ENCODE assay signal across 1 cellular context in the genomic region with DNA sequence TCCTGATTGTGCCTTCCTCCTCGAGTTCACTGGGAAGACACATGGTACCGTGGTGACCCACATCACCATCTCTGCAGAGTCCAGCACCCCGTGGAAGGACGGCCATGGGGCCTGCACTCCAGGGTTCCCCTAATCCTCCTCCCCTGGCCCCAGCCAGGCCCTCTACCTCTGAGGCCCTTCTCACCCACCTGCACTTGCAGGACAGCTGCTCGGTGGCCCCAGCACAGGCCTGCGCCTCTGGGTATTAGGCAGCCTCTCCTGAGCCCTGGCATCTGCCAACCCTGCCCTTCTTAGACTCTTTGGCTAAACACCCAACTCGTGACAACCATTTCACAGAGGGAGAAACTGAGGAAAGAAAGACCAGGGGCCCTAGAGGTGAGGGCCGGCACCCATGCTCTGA.
TF ChIP-seq lines count a peak whose summit lies in the region.

No MANE protein-coding gene starts in this region.

TF ChIP-seq in H1, 55 proteins besides CTCF, POLR2A, EP300 and RAD21:
- TF ChIP-seq ASH2L (IDR thresholded peaks at IDR 0.05; ENCODE audit: low read length) (no peak), JUN (IDR thresholded peaks at IDR 0.05; ENCODE audit: low read depth, low read length) (no peak), ZNF274 (IDR thresholded peaks at IDR 0.05; ENCODE audit: borderline replicate concordance, extremely low read depth, low read length) (no peak), SP1 (IDR thresholded peaks at IDR 0.05; ENCODE audit: low read depth, low read length) (no peak), BRCA1 (IDR thresholded peaks at IDR 0.05; ENCODE audit: low read depth, low read length) (no peak), EZH2 (IDR thresholded peaks at IDR 0.05; ENCODE audit: low read depth, low read length, severe bottlenecking) (no peak), CHD2 (IDR thresholded peaks at IDR 0.05; ENCODE audit: low read length) (no peak), HDAC2 (IDR thresholded peaks at IDR 0.05; ENCODE audit: borderline replicate concordance in 1 of 2, low read depth in 2 of 2, low read length in 2 of 2) (no peak), EGR1 (IDR thresholded peaks at IDR 0.05; ENCODE audit: borderline replicate concordance, low read depth, low read length) (no peak), FOSL1 (IDR thresholded peaks at IDR 0.05; ENCODE audit: insufficient read depth, low read depth, low read length) (no peak), GABPA (IDR thresholded peaks at IDR 0.05; ENCODE audit: borderline replicate concordance, insufficient read depth, low read length) (no peak), RFX5 (IDR thresholded peaks at IDR 0.05; ENCODE audit: borderline replicate concordance, low read depth, low read length) (no peak), SIX5 (IDR thresholded peaks at IDR 0.05; ENCODE audit: low read depth, low read length) (no peak), SP2 (IDR thresholded peaks at IDR 0.05; ENCODE audit: low read length) (no peak), HDAC6 (IDR thresholded peaks at IDR 0.05; ENCODE audit: low read depth, low read length) (no peak), SP4 (IDR thresholded peaks at IDR 0.05; ENCODE audit: low read length) (no peak), CBX5 (IDR thresholded peaks at IDR 0.05; ENCODE audit: low read depth, low read length) (no peak), TCF12 (IDR thresholded peaks at IDR 0.05; ENCODE audit: low read depth, low read length) (no peak)
- TF ChIP-seq, protein P1, sequence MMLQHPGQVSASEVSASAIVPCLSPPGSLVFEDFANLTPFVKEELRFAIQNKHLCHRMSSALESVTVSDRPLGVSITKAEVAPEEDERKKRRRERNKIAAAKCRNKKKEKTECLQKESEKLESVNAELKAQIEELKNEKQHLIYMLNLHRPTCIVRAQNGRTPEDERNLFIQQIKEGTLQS (IDR thresholded peaks at IDR 0.05; ENCODE audit: insufficient read depth, low read depth, low read length) = no peak
- TF ChIP-seq, protein P2, sequence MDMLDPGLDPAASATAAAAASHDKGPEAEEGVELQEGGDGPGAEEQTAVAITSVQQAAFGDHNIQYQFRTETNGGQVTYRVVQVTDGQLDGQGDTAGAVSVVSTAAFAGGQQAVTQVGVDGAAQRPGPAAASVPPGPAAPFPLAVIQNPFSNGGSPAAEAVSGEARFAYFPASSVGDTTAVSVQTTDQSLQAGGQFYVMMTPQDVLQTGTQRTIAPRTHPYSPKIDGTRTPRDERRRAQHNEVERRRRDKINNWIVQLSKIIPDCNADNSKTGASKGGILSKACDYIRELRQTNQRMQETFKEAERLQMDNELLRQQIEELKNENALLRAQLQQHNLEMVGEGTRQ (IDR thresholded peaks at IDR 0.05; ENCODE audit: low read length) = no peak
